ENCODE assay signal across 28 cellular contexts in the genomic region with DNA sequence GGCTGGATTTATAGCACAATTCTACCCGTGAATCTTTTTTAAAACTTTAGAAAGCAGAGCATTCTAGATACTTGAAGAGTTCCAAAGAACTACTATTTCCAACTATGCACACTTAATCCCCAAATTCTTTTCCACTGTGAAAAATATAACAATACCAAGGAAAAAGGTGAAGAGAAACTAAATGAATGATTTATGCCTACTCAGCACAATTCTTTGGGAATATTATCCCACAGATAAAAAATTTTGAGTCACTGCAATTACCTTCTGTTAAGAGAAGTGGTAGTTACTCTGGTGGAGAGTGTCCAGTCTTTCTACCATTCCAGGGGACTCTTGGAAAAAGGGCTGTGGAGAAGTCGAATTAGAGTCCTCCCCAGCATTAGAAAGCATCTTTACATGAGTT.
"Had no signal": no experiment of that assay in that cellular context is flagged by ENCODE, and none has a peak within 500 bp of the region (broad histone marks: within the 10 kb centered on the region; RNA-seq: fewer than 3 reads in every experiment).

No MANE protein-coding gene starts in this region.

- ATAC-seq: natural killer cell; psoas muscle; right cardiac atrium; sciatic nerve; stimulated activated memory B cell treated with anti-CD40 and anti-IgM and Interleukin-4, amounts not matched to agents 10 μg/mL and 1 μg/mL and 100 μg/mL, for 72 hours; stimulated activated naive CD8-positive, alpha-beta T cell treated with anti-CD3 and anti-CD28 coated beads, Interleukin-15, amount 100 ng/mL, for 72 hours; stimulated activated naive CD8-positive, alpha-beta T cell treated with anti-CD3 and anti-CD28 coated beads, Interleukin-15, Interleukin-2, amounts not matched to agents 100 U/mL and 50 U/mL, for 24 hours; upper lobe of right lung had no signal

- DNase-seq: natural killer cell; occipital lobe; ovary; posterior cingulate gyrus; psoas muscle; right cardiac atrium; spleen; stimulated activated CD4-positive, alpha-beta T cell treated with anti-CD3 and anti-CD28 coated beads, Interleukin-12 subunit alpha, Interleukin-12 subunit beta, amount 100 ng/mL, for 4 hours; stimulated activated CD4-positive, alpha-beta T cell treated with anti-CD3 and anti-CD28 coated beads, Interleukin-1b, Interleukin-23, amount 100 ng/mL, for 48 hours; stimulated activated CD4-positive, alpha-beta T cell treated with anti-CD3 and anti-CD28 coated beads, Interleukin-4, amount 100 ng/mL, for 1 hour; stimulated activated CD4-positive, alpha-beta T cell treated with anti-CD3 and anti-CD28 coated beads, Interleukin-4, amount 100 ng/mL, for 4 hours; stimulated activated CD8-positive, alpha-beta memory T cell treated with anti-CD3 and anti-CD28 coated beads, Interleukin-4, amount 100 ng/mL, for 48 hours; stimulated activated naive CD4-positive, alpha-beta T cell; stimulated activated naive CD8-positive, alpha-beta T cell treated with anti-CD3 and anti-CD28 coated beads, Interleukin-15, amount 100 ng/mL, for 72 hours; stimulated activated naive CD8-positive, alpha-beta T cell treated with anti-CD3 and anti-CD28 coated beads, Interleukin-15, Interleukin-2, amounts not matched to agents 100 U/mL and 50 U/mL, for 24 hours; substantia nigra; testis; tibial artery; transverse colon; upper lobe of right lung; uterus had no signal

- H3K9me3 ChIP-seq: ovary, psoas muscle, spleen, suprapubic skin, testis, tibial artery, transverse colon, upper lobe of right lung, uterus had no signal

- H3K27me3 ChIP-seq: neural progenitor cell, ovary, spleen, suprapubic skin, testis, tibial artery, transverse colon, upper lobe of right lung, uterus had no signal

- H3K4me1 ChIP-seq: neural progenitor cell, parathyroid adenoma, psoas muscle, spleen, suprapubic skin, testis, tibial artery, transverse colon, upper lobe of right lung, uterus had no signal

- H3K27ac ChIP-seq: neural progenitor cell, ovary, parathyroid adenoma, psoas muscle, skin epidermis, spleen, suprapubic skin, testis, tibial artery, transverse colon, upper lobe of right lung, uterus had no signal

- H3K36me3 ChIP-seq: neural progenitor cell, ovary, transverse colon, upper lobe of right lung, uterus had no signal

- H3K4me3 ChIP-seq: neural progenitor cell, ovary, psoas muscle, skin epidermis, smooth muscle cell, spleen, suprapubic skin, testis, tibial artery, transverse colon, upper lobe of right lung, uterus had no signal

- H3K79me2 ChIP-seq: parathyroid adenoma had no signal

- H3K4me2 ChIP-seq: neural progenitor cell, smooth muscle cell had no signal

- H3K9ac ChIP-seq: neural progenitor cell, parathyroid adenoma had no signal

- H2AFZ ChIP-seq: neural progenitor cell, parathyroid adenoma had no signal
